13 cellular contexts compared by ENCODE assay signal in genomic region chr1:83701396-83701795, GRCh38.
"Had no signal": no experiment of that assay in that cellular context is flagged by ENCODE, and none has a peak within 500 bp of the region (broad histone marks: within the 10 kb centered on the region; RNA-seq: fewer than 3 reads in every experiment).

No MANE protein-coding gene starts in this region.

- H3K36me3 ChIP-seq: cardiac muscle cell, ovary, sigmoid colon, spleen, thyroid gland had no signal

- H3K4me1 ChIP-seq: sigmoid colon, spleen, thyroid gland had no signal

- H3K9me3 ChIP-seq: ovary, spleen, thyroid gland had no signal

- H3K4me3 ChIP-seq: cardiac muscle cell, ovary, sigmoid colon, spleen, thyroid gland had no signal

- H3K27ac ChIP-seq: cardiac muscle cell, epithelial cell of prostate, ovary, sigmoid colon, spleen, thyroid gland had no signal

- H3K27me3 ChIP-seq: cardiac muscle cell, ovary, sigmoid colon, spleen, thyroid gland had no signal

- DNase-seq: activated CD4-positive, alpha-beta T cell treated with anti-CD3 and anti-CD28 coated beads for 1 hour; activated naive CD4-positive, alpha-beta T cell; foreskin melanocyte; kidney glomerular epithelial cell; mesendoderm; ovary; sigmoid colon; spleen; stimulated activated CD4-positive, alpha-beta T cell treated with anti-CD3 and anti-CD28 coated beads, Interleukin-1b, Interleukin-23, amount 100 ng/mL, for 48 hours; T-helper 1 cell; thyroid gland had no signal
